In the genomic region with DNA sequence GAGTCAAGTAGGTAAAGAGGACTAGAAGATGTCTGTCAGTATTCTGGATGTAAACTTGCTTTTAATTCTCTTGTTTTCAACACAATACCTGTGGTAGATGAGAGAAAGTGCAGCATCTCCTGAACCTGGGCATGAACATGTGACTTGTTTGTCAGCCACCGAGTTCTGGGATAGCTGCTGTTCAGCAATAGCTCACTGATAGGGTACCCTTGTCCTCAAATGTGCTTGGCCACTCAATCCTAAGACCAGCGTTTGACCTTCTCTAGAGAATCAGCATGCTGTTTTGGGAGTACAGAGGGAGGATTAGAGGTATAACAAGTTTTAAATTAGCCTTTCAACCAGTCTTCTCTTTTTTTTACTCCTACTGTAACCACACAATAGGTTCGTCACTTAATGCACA, we compare ENCODE assay signal across 27 cellular contexts.
"Had no signal": no experiment of that assay in that cellular context is flagged by ENCODE, and none has a peak within 500 bp of the region (broad histone marks: within the 10 kb centered on the region; RNA-seq: fewer than 3 reads in every experiment).

No MANE protein-coding gene starts in this region.

- H3K9me3 ChIP-seq: lower lobe of right lung, neutrophil, psoas muscle, right lobe of liver, tibial nerve, vagina had no signal

- ATAC-seq: lower lobe of right lung; natural killer cell; psoas muscle; right lobe of liver; stimulated activated memory B cell treated with anti-CD40 and anti-IgM and Interleukin-4, amounts not matched to agents 10 μg/mL and 1 μg/mL and 100 μg/mL, for 72 hours; stimulated activated naive CD8-positive, alpha-beta T cell treated with anti-CD3 and anti-CD28 coated beads, Interleukin-15, amount 100 ng/mL, for 72 hours had no signal

- DNase-seq: hypothalamus; immature natural killer cell; kidney; lower lobe of right lung; mammary epithelial cell; mesenchymal stem cell; naive B cell; natural killer cell; nephron progenitor cell; occipital lobe; psoas muscle; right lobe of liver; stimulated activated CD4-positive, alpha-beta T cell treated with anti-CD3 and anti-CD28 coated beads, Interleukin-1b, Interleukin-23, amount 100 ng/mL, for 48 hours; stimulated activated CD4-positive, alpha-beta T cell treated with anti-CD3 and anti-CD28 coated beads, Interleukin-2, amount 100 ng/mL, for 48 hours; stimulated activated CD4-positive, alpha-beta T cell treated with anti-CD3 and anti-CD28 coated beads, Interleukin-4, amount 100 ng/mL, for 4 hours; stimulated activated CD8-positive, alpha-beta memory T cell treated with anti-CD3 and anti-CD28 coated beads, Interleukin-4, amount 100 ng/mL, for 48 hours; stimulated activated naive CD4-positive, alpha-beta T cell treated with Interleukin-2 at 50 U/mL for 16 hours; stimulated activated naive CD8-positive, alpha-beta T cell treated with anti-CD3 and anti-CD28 coated beads, Interleukin-15, amount 100 ng/mL, for 72 hours; substantia nigra had no signal

- H3K9ac ChIP-seq: neural progenitor cell, parathyroid adenoma had no signal

- FAIRE-seq: islet of Langerhans, kidney had no signal

- H3K4me1 ChIP-seq: lower lobe of right lung, neural progenitor cell, parathyroid adenoma, right lobe of liver, tibial nerve had no signal

- H3K27ac ChIP-seq: lower lobe of right lung, neural progenitor cell, neutrophil, parathyroid adenoma, psoas muscle, right lobe of liver, tibial nerve, vagina had no signal

- H3K4me3 ChIP-seq: lower lobe of right lung, neural progenitor cell, psoas muscle, right lobe of liver, smooth muscle cell, tibial nerve, vagina had no signal

- H3K36me3 ChIP-seq: lower lobe of right lung, neural progenitor cell, neutrophil, right lobe of liver, tibial nerve, vagina had no signal

- H2AFZ ChIP-seq: neural progenitor cell, parathyroid adenoma had no signal

- H3K4me2 ChIP-seq: neural progenitor cell, smooth muscle cell had no signal

- H3K27me3 ChIP-seq: neural progenitor cell, neutrophil, right lobe of liver, tibial nerve, vagina had no signal
